30 cellular contexts compared by ENCODE assay signal in the genomic region with DNA sequence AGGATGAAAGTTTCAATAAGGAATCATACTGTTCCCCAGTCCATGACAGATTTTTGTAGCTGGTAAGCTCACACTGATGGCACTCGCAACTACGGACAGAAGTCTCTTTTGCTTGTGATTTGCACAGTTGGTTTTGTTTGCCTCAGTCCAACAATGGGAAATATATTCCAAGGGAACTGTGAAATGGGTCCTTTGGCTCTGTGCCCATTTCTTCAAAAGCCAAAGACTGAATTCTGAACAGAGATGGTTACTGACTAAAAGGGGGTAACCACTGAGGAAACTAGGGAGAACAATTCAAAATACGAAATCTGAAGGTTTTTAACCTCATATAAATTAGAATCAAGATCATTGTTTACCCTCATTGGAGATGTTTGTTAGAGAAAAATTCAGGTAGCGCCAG. TPM values are rescaled to one million over a fixed set of nuclear protein-coding genes. Genes with fewer than 3 reads are reported as not detected.
DNase-seq lines count a peak whose midpoint lies in the region; ATAC-seq lines count a peak whose summit lies in the region.
"Had no signal": no experiment of that assay in that cellular context is flagged by ENCODE, and none has a peak within 500 bp of the region (broad histone marks: within the 10 kb centered on the region; RNA-seq: fewer than 3 reads in every experiment).

No MANE protein-coding gene starts in this region.

- H3K9me3 ChIP-seq in CD4-positive, alpha-beta memory T cell (ENCODE audit: control insufficient read depth in 1 of 2, low read length in 2 of 2), result no peaks in the 10 kb centered on the region
- H3K9me3 ChIP-seq in SK-N-MC (ENCODE audit: low read depth, low read length), result no peaks in the 10 kb centered on the region
- H3K9me3 ChIP-seq in naive thymus-derived CD4-positive, alpha-beta T cell (ENCODE audit: control insufficient read depth in 2 of 3, low read length in 3 of 3), result no peaks in the 10 kb centered on the region
- H3K9me3 ChIP-seq: BLaER1 treated with 17β-estradiol and CSF1 and Interleukin-3, amounts not matched to agents 10 nM and 100 nM; MG63; pancreas; Peyer's patch had no signal

- peaks cover 51% of the 10 kb centered on the region for H3K4me1 ChIP-seq in CD4-positive, alpha-beta memory T cell (ENCODE audit: insufficient read depth, low read length)
- H3K4me1 ChIP-seq in naive thymus-derived CD4-positive, alpha-beta T cell (ENCODE audit: control insufficient read depth in 2 of 2, insufficient read depth in 2 of 2, low read length in 2 of 2), result peaks cover 36 to 41% of the 10 kb centered on the region in 2 donors
- H3K4me1 ChIP-seq: pancreas, Peyer's patch had no signal

- no peaks in the 10 kb centered on the region for H3K27me3 ChIP-seq in CD4-positive, alpha-beta memory T cell (ENCODE audit: insufficient read depth, low read length)
- no peaks in the 10 kb centered on the region for H3K27me3 ChIP-seq in naive thymus-derived CD4-positive, alpha-beta T cell (ENCODE audit: control insufficient read depth in 2 of 2, insufficient read depth in 2 of 2, low read length in 2 of 2)
- H3K27me3 ChIP-seq: BLaER1 treated with 17β-estradiol and CSF1 and Interleukin-3, amounts not matched to agents 10 nM and 100 nM; hepatocyte; MG63; pancreas; Peyer's patch had no signal

- H3K27ac Mint-ChIP-seq in CD4-positive, alpha-beta memory T cell, result peak overlapping the region in 5 of 7 donors; percentile 15 to 94 (median 87)
- H3K27ac Mint-ChIP-seq in naive thymus-derived CD4-positive, alpha-beta T cell, result peak overlapping the region in 7 of 9 donors; percentile 23 to 94 (median 86)
- H3K27ac Mint-ChIP-seq: activated naive CD8-positive, alpha-beta T cell treated with anti-CD3 and anti-CD28 coated beads for 36 hours; stimulated activated naive B cell treated with anti-CD40 and anti-IgM and Interleukin-4, amounts not matched to agents 10 μg/mL and 1 μg/mL and 100 μg/mL, for 72 hours had no signal

- no peak overlapping the region for H3K9ac ChIP-seq in SK-N-MC (ENCODE audit: insufficient read length)
- H3K9ac ChIP-seq: BLaER1 treated with 17β-estradiol and CSF1 and Interleukin-3, amounts not matched to agents 10 nM and 100 nM had no signal

- H3K4me3 Mint-ChIP-seq in CD4-positive, alpha-beta memory T cell, result no peak overlapping the region
- H3K4me3 Mint-ChIP-seq in naive thymus-derived CD4-positive, alpha-beta T cell, result peak overlapping the region in 1 of 10 donors; percentile 18
- H3K4me3 Mint-ChIP-seq: activated naive CD8-positive, alpha-beta T cell treated with anti-CD3 and anti-CD28 coated beads for 36 hours; stimulated activated naive B cell treated with anti-CD40 and anti-IgM and Interleukin-4, amounts not matched to agents 10 μg/mL and 1 μg/mL and 100 μg/mL, for 72 hours had no signal

- H3K27me3 Mint-ChIP-seq in CD4-positive, alpha-beta memory T cell, result no peaks in the 10 kb centered on the region
- no peaks in the 10 kb centered on the region for H3K27me3 Mint-ChIP-seq in naive thymus-derived CD4-positive, alpha-beta T cell
- H3K27me3 Mint-ChIP-seq: activated naive CD8-positive, alpha-beta T cell treated with anti-CD3 and anti-CD28 coated beads for 36 hours; stimulated activated naive B cell treated with anti-CD40 and anti-IgM and Interleukin-4, amounts not matched to agents 10 μg/mL and 1 μg/mL and 100 μg/mL, for 72 hours had no signal

- peaks cover 36 to 69% (median 54%) of the 10 kb centered on the region in 4 donors for H3K4me1 Mint-ChIP-seq in CD4-positive, alpha-beta memory T cell
- peaks cover 17 to 63% (median 52%) of the 10 kb centered on the region in 7 donors for H3K4me1 Mint-ChIP-seq in naive thymus-derived CD4-positive, alpha-beta T cell

- no peak for ATAC-seq in naive thymus-derived CD4-positive, alpha-beta T cell
- ATAC-seq: HCT116; pancreas; stimulated activated naive B cell treated with anti-CD40 and anti-IgM and Interleukin-4, amounts not matched to agents 10 μg/mL and 1 μg/mL and 100 μg/mL, for 72 hours had no signal

- H3K36me3 ChIP-seq in CD4-positive, alpha-beta memory T cell (ENCODE audit: insufficient read depth, low read length), result peaks cover 11% of the 10 kb centered on the region
- peaks cover 54% of the 10 kb centered on the region for H3K36me3 ChIP-seq in SK-N-MC (ENCODE audit: insufficient read depth, low read length)
- peaks cover 0 to 16% (median 0%) of the 10 kb centered on the region in 3 experiments for H3K36me3 ChIP-seq in naive thymus-derived CD4-positive, alpha-beta T cell (ENCODE audit: control insufficient read depth in 2 of 3, insufficient read depth in 3 of 3, low read length in 3 of 3)

- CTCF ChIA-PET in CD4-positive, alpha-beta memory T cell (lab: Charles Lee; ENCODE audit: partially characterized antibody), result interaction anchor here (1.2 to 2.6 kb wide), 4 partner anchors 28 to 306 kb away, joined by 3 to 22 read pairs (median 6); no protein-coding TSS in a partner anchor
- CTCF ChIA-PET in naive thymus-derived CD4-positive, alpha-beta T cell (lab: Charles Lee), result interaction anchor here (1.1 to 5.5 kb wide), 2 partner anchors 21 to 28 kb away, joined by 3 to 25 read pairs; no protein-coding TSS in a partner anchor

- peaks cover 36 to 48% of the 10 kb centered on the region in 2 donors for H3K36me3 Mint-ChIP-seq in CD4-positive, alpha-beta memory T cell
- H3K36me3 Mint-ChIP-seq in naive thymus-derived CD4-positive, alpha-beta T cell, result peaks cover 5 to 34% (median 27%) of the 10 kb centered on the region in 5 donors

- intact Hi-C loops in CD4-positive, alpha-beta memory T cell (cut with micrococcal nuclease), result loop anchor here (10.0 kb wide), 1 partner anchor 51 kb away; no protein-coding TSS in a partner anchor
- intact Hi-C loops in naive thymus-derived CD4-positive, alpha-beta T cell (cut with micrococcal nuclease), result loop anchor here (5.0 kb wide), 2 partner anchors 48 to 162 kb away; a partner anchor contains a TSS

- H3K27ac ChIP-seq in CD4-positive, alpha-beta memory T cell (ENCODE audit: low read depth, low read length), result no peak overlapping the region
- 0 out of 2 replicates have a peak overlapping the region, but pooled peaks have one; percentile 5 for H3K27ac ChIP-seq in SK-N-MC
- no peak overlapping the region for H3K27ac ChIP-seq in naive thymus-derived CD4-positive, alpha-beta T cell (ENCODE audit: low read depth, low read length)
- H3K27ac ChIP-seq: 22Rv1, hepatocyte, pancreas, WERI-Rb-1 had no signal

- POLR2A ChIA-PET in CD4-positive, alpha-beta memory T cell (lab: Charles Lee; ENCODE audit: partially characterized antibody), result interaction anchor here (1.0 to 3.7 kb wide), 3 partner anchors 10 to 102 kb away, joined by 3 to 18 read pairs (median 4); a partner anchor contains a TSS
- POLR2A ChIA-PET in naive thymus-derived CD4-positive, alpha-beta T cell (lab: Charles Lee), result interaction anchor here (2.6 kb wide), 1 partner anchor 48 kb away, joined by 16 read pairs; a partner anchor contains a TSS

- no peak overlapping the region for H3K4me3 ChIP-seq in CD4-positive, alpha-beta memory T cell (ENCODE audit: low read length in 2 of 2)
- no peak overlapping the region for H3K4me3 ChIP-seq in SK-N-MC
- no peak overlapping the region for H3K4me3 ChIP-seq in naive thymus-derived CD4-positive, alpha-beta T cell (ENCODE audit: low read length)
- H3K4me3 ChIP-seq: BLaER1 treated with 17β-estradiol and CSF1 and Interleukin-3, amounts not matched to agents 10 nM and 100 nM; hepatocyte; lung; MG63; pancreas; Peyer's patch; skin epidermis had no signal

- peak; percentile 11 for DNase-seq in NCI-H748 (lab: John Stamatoyannopoulos, UW; ENCODE audit: unreplicated experiment)
- no peak for DNase-seq in NCI-H748 treated with DMSO at 0.1 percent for 48 hours (lab: John Stamatoyannopoulos, UW)
- no peak for DNase-seq in CD4-positive, alpha-beta memory T cell
- DNase-seq in SK-N-MC (ENCODE audit: low read depth, low spot score), result no peak
- no peak for DNase-seq in naive thymus-derived CD4-positive, alpha-beta T cell
- DNase-seq in MV-4-11 (lab: John Stamatoyannopoulos, UW), result no peak
- no peak for DNase-seq in NCI-H1092 treated with DMSO at 0.1 percent for 48 hours (lab: John Stamatoyannopoulos, UW)
- no peak for DNase-seq in middle frontal gyrus (ENCODE audit: extremely low spot score, low spot score)
- DNase-seq: activated CD4-positive, alpha-beta T cell treated with anti-CD3 and anti-CD28 coated beads, Interleukin-2, amount 50 U/mL, for 1 hour; activated naive CD8-positive, alpha-beta T cell treated with anti-CD3 and anti-CD28 coated beads for 36 hours; anterior cingulate cortex; MG63; NCI-H1436 treated with DMSO at 0.1 percent for 48 hours; NCI-H2081 treated with DMSO at 0.1 percent for 48 hours; NCI-H345; NCI-H774; pancreas; Peyer's patch; retina; SIG-M5; stimulated activated naive B cell treated with anti-CD40 and anti-IgM and Interleukin-4, amounts not matched to agents 10 μg/mL and 1 μg/mL and 100 μg/mL, for 72 hours; SW 1271; T1000; WERI-Rb-1 had no signal

- no peaks in the 10 kb centered on the region for H3K9me3 Mint-ChIP-seq in CD4-positive, alpha-beta memory T cell
- H3K9me3 Mint-ChIP-seq in naive thymus-derived CD4-positive, alpha-beta T cell, result no peaks in the 10 kb centered on the region
- H3K9me3 Mint-ChIP-seq: activated naive CD8-positive, alpha-beta T cell treated with anti-CD3 and anti-CD28 coated beads for 36 hours; stimulated activated naive B cell treated with anti-CD40 and anti-IgM and Interleukin-4, amounts not matched to agents 10 μg/mL and 1 μg/mL and 100 μg/mL, for 72 hours had no signal

RNA-seq across cellular contexts. Expression of a gene that starts 47.7 kb away (rescaled TPM):
- total RNA-seq in CD4-positive, alpha-beta memory T cell, result 100 to 1,000 TPM; 116 to 123 TPM
- 10 to 100 TPM; 54.0 to 75.4 TPM for polyA plus RNA-seq in CD4-positive, alpha-beta memory T cell
- total RNA-seq in naive thymus-derived CD4-positive, alpha-beta T cell, result 100 to 1,000 TPM in 1 of 5 experiments, 10 to 100 TPM in 4; 60.2 to 101 (median 85.1) TPM
- polyA plus RNA-seq in naive thymus-derived CD4-positive, alpha-beta T cell, result 10 to 100 TPM; 50.7 to 55.8 TPM
